Comparison of ENCODE assay signal across 1 cellular context in the genomic region with DNA sequence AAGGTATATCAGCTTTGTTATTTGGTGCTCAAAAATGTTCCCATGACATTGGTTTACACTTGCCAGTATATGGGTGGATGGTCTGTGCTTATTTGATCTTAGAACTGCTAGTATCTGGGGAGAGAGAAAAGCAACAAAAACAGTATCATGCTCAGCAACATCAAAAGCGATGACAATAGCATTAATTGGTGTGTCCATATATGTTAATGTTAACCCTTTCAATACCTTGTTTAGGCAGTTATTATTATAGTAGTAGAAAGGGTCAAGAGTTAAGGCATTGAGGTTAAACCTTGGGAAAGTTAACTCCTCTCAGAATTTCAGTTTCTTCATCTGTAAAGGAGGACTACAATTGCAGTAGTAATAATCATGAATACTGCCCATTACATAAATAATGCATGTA.
A peak's percentile ranks its signal among the peaks of the same experiment; 100 is the strongest.
TF ChIP-seq lines count a peak whose summit lies in the region.

No MANE protein-coding gene starts in this region.

TF ChIP-seq in HepG2, 621 proteins besides CTCF, POLR2A, EP300 and RAD21:
- TF ChIP-seq ZNF652 (CRISPR knock-in tag; IDR thresholded peaks at IDR 0.05; ENCODE audit: borderline replicate concordance, low read depth), result peak; percentile 65; the same call in 1 of the 2 replicates
- no peak for TF ChIP-seq PHF20 (CRISPR knock-in tag; IDR thresholded peaks at IDR 0.05)
- TF ChIP-seq, protein P1, sequence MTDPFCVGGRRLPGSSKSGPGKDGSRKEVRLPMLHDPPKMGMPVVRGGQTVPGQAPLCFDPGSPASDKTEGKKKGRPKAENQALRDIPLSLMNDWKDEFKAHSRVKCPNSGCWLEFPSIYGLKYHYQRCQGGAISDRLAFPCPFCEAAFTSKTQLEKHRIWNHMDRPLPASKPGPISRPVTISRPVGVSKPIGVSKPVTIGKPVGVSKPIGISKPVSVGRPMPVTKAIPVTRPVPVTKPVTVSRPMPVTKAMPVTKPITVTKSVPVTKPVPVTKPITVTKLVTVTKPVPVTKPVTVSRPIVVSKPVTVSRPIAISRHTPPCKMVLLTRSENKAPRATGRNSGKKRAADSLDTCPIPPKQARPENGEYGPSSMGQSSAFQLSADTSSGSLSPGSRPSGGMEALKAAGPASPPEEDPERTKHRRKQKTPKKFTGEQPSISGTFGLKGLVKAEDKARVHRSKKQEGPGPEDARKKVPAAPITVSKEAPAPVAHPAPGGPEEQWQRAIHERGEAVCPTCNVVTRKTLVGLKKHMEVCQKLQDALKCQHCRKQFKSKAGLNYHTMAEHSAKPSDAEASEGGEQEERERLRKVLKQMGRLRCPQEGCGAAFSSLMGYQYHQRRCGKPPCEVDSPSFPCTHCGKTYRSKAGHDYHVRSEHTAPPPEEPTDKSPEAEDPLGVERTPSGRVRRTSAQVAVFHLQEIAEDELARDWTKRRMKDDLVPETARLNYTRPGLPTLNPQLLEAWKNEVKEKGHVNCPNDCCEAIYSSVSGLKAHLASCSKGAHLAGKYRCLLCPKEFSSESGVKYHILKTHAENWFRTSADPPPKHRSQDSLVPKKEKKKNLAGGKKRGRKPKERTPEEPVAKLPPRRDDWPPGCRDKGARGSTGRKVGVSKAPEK (CRISPR knock-in tag; IDR thresholded peaks at IDR 0.05; ENCODE audit: borderline replicate concordance), result no peak
- no peak for TF ChIP-seq KLF12 (CRISPR knock-in tag; IDR thresholded peaks at IDR 0.05; ENCODE audit: borderline replicate concordance)
- no peak for TF ChIP-seq PAWR (CRISPR knock-in tag; IDR thresholded peaks at IDR 0.05; ENCODE audit: borderline replicate concordance)
- TF ChIP-seq, protein P2, sequence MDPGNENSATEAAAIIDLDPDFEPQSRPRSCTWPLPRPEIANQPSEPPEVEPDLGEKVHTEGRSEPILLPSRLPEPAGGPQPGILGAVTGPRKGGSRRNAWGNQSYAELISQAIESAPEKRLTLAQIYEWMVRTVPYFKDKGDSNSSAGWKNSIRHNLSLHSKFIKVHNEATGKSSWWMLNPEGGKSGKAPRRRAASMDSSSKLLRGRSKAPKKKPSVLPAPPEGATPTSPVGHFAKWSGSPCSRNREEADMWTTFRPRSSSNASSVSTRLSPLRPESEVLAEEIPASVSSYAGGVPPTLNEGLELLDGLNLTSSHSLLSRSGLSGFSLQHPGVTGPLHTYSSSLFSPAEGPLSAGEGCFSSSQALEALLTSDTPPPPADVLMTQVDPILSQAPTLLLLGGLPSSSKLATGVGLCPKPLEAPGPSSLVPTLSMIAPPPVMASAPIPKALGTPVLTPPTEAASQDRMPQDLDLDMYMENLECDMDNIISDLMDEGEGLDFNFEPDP (CRISPR knock-in tag; conservative IDR thresholded peaks at IDR 0.05), result no peak
- peak; percentile 59 for TF ChIP-seq MAFF (IDR thresholded peaks at IDR 0.05; ENCODE audit: low read depth, low read length)
- no peak for TF ChIP-seq ZNF138 (CRISPR knock-in tag; IDR thresholded peaks at IDR 0.05; ENCODE audit: low read depth)
- TF ChIP-seq HES4 (CRISPR knock-in tag; IDR thresholded peaks at IDR 0.05; ENCODE audit: borderline replicate concordance), result no peak
- TF ChIP-seq, protein P3, sequence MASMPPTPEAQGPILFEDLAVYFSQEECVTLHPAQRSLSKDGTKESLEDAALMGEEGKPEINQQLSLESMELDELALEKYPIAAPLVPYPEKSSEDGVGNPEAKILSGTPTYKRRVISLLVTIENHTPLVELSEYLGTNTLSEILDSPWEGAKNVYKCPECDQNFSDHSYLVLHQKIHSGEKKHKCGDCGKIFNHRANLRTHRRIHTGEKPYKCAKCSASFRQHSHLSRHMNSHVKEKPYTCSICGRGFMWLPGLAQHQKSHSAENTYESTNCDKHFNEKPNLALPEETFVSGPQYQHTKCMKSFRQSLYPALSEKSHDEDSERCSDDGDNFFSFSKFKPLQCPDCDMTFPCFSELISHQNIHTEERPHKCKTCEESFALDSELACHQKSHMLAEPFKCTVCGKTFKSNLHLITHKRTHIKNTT (CRISPR knock-in tag; IDR thresholded peaks at IDR 0.05), result no peak
- TF ChIP-seq, protein P4, sequence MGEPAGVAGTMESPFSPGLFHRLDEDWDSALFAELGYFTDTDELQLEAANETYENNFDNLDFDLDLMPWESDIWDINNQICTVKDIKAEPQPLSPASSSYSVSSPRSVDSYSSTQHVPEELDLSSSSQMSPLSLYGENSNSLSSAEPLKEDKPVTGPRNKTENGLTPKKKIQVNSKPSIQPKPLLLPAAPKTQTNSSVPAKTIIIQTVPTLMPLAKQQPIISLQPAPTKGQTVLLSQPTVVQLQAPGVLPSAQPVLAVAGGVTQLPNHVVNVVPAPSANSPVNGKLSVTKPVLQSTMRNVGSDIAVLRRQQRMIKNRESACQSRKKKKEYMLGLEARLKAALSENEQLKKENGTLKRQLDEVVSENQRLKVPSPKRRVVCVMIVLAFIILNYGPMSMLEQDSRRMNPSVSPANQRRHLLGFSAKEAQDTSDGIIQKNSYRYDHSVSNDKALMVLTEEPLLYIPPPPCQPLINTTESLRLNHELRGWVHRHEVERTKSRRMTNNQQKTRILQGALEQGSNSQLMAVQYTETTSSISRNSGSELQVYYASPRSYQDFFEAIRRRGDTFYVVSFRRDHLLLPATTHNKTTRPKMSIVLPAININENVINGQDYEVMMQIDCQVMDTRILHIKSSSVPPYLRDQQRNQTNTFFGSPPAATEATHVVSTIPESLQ (CRISPR knock-in tag; conservative IDR thresholded peaks at IDR 0.05), result no peak
- TF ChIP-seq SALL1 (CRISPR knock-in tag; IDR thresholded peaks at IDR 0.05), result no peak
- TF ChIP-seq POLR2G (IDR thresholded peaks at IDR 0.05; ENCODE audit: low read depth, low read length), result no peak
- no peak for TF ChIP-seq MZF1 (CRISPR knock-in tag; IDR thresholded peaks at IDR 0.05; ENCODE audit: borderline replicate concordance)
- no peak for TF ChIP-seq TAF1 (CRISPR knock-in tag; IDR thresholded peaks at IDR 0.05)
- TF ChIP-seq ZNF484 (CRISPR knock-in tag; IDR thresholded peaks at IDR 0.05; ENCODE audit: borderline replicate concordance, low read depth), result no peak
- TF ChIP-seq AGO2 (optimal IDR thresholded peaks at IDR 0.05; ENCODE audit: low read depth, low read length), result no peak
- peak; percentile 38 to 74; a peak in 3 of 4 replicates for TF ChIP-seq MAFK (conservative IDR thresholded peaks at IDR 0.05 in 1 of 2, IDR thresholded peaks at IDR 0.05 in 1 of 2; ENCODE audit: low read length in 2 of 2)
- TF ChIP-seq, protein P5, sequence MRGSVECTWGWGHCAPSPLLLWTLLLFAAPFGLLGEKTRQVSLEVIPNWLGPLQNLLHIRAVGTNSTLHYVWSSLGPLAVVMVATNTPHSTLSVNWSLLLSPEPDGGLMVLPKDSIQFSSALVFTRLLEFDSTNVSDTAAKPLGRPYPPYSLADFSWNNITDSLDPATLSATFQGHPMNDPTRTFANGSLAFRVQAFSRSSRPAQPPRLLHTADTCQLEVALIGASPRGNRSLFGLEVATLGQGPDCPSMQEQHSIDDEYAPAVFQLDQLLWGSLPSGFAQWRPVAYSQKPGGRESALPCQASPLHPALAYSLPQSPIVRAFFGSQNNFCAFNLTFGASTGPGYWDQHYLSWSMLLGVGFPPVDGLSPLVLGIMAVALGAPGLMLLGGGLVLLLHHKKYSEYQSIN (CRISPR knock-in tag; IDR thresholded peaks at IDR 0.05; ENCODE audit: borderline replicate concordance), result no peak
- TF ChIP-seq, protein P6, sequence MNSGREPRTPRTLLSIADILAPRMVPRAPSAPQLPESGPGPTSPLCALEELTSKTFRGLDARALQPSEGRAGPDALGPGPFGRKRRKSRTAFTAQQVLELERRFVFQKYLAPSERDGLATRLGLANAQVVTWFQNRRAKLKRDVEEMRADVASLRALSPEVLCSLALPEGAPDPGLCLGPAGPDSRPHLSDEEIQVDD (CRISPR knock-in tag; IDR thresholded peaks at IDR 0.05; ENCODE audit: borderline replicate concordance), result no peak
